Comparison of ENCODE assay signal across 29 cellular contexts in the genomic region with DNA sequence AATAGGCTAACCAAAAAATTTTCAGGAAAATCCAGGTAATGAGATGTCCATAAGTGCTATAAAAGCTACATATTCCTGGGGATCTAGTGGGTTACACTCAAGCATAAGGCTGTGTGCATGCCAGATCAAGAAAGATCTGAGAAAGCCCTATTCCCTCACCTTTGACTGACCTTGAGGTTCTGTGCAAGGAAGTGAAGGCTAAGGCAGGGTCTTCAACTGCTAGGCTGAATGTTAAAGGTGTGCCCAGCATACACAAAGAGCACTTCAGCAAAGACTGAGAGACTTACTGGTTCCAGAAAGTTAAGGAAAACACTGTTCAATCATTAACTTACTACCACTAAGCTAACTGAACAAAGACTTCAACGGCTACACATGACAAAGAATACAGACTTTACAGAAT.
"Had no signal": no experiment of that assay in that cellular context is flagged by ENCODE, and none has a peak within 500 bp of the region (broad histone marks: within the 10 kb centered on the region; RNA-seq: fewer than 3 reads in every experiment).

No MANE protein-coding gene starts in this region.

- DNase-seq: naive B cell; naive thymus-derived CD8-positive, alpha-beta T cell; nephron progenitor cell; nucleus accumbens; pancreas; psoas muscle; right cardiac atrium; stimulated activated CD4-positive, alpha-beta T cell treated with anti-CD3 and anti-CD28 coated beads, Interleukin-15, amount 100 ng/mL, for 24 hours; stimulated activated CD4-positive, alpha-beta T cell treated with anti-CD3 and anti-CD28 coated beads, Interleukin-2, amount 100 ng/mL, for 24 hours; stimulated activated CD4-positive, alpha-beta T cell treated with anti-CD3 and anti-CD28 coated beads, Interleukin-2, amount 100 ng/mL, for 48 hours; stimulated activated CD4-positive, alpha-beta T cell treated with anti-CD3 and anti-CD28 coated beads, Interleukin-4, amount 100 ng/mL, for 24 hours; stimulated activated CD8-positive, alpha-beta memory T cell treated with anti-CD3 and anti-CD28 coated beads, Interleukin-4, amount 100 ng/mL, for 48 hours; stimulated activated naive CD4-positive, alpha-beta T cell; stimulated activated naive CD8-positive, alpha-beta T cell treated with anti-CD3 and anti-CD28 coated beads, Interleukin-15, amount 100 ng/mL, for 72 hours; stimulated activated naive CD8-positive, alpha-beta T cell treated with anti-CD3 and anti-CD28 coated beads, Interleukin-15, Interleukin-2, amounts not matched to agents 100 U/mL and 50 U/mL, for 24 hours; substantia nigra; testis; trophoblast cell; upper lobe of left lung had no signal

- H3K9me3 Mint-ChIP-seq: natural killer cell treated with Interleukin-12 subunit alpha and Interleukin-12 subunit beta and Interleukin-15 and Interleukin-18, amount 100 ng/mL, for 72 hours; stimulated activated memory B cell treated with anti-CD40 and anti-IgM and Interleukin-4, amounts not matched to agents 10 μg/mL and 1 μg/mL and 100 μg/mL, for 72 hours; stimulated activated naive CD8-positive, alpha-beta T cell treated with anti-CD3 and anti-CD28 coated beads, Interleukin-15, amount 100 ng/mL, for 72 hours had no signal

- H3K4me1 Mint-ChIP-seq: naive B cell; nephron progenitor cell; neural crest cell; stimulated activated memory B cell treated with anti-CD40 and anti-IgM and Interleukin-4, amounts not matched to agents 10 μg/mL and 1 μg/mL and 100 μg/mL, for 72 hours had no signal

- H3K9me3 ChIP-seq: neutrophil, pancreas, psoas muscle, suprapubic skin, testis, tibial nerve, upper lobe of left lung had no signal

- H3K36me3 Mint-ChIP-seq: naive B cell; natural killer cell treated with Interleukin-12 subunit alpha and Interleukin-12 subunit beta and Interleukin-15 and Interleukin-18, amount 100 ng/mL, for 72 hours; stimulated activated memory B cell treated with anti-CD40 and anti-IgM and Interleukin-4, amounts not matched to agents 10 μg/mL and 1 μg/mL and 100 μg/mL, for 72 hours had no signal

- H3K27ac Mint-ChIP-seq: naive B cell; naive thymus-derived CD8-positive, alpha-beta T cell; natural killer cell treated with Interleukin-12 subunit alpha and Interleukin-12 subunit beta and Interleukin-15 and Interleukin-18, amount 100 ng/mL, for 72 hours; nephron progenitor cell; stimulated activated memory B cell treated with anti-CD40 and anti-IgM and Interleukin-4, amounts not matched to agents 10 μg/mL and 1 μg/mL and 100 μg/mL, for 72 hours; stimulated activated naive CD8-positive, alpha-beta T cell treated with anti-CD3 and anti-CD28 coated beads, Interleukin-15, amount 100 ng/mL, for 72 hours had no signal

- FAIRE-seq: pancreas, urothelium cell line had no signal

- H3K27me3 ChIP-seq: neutrophil, pancreas, suprapubic skin, testis, upper lobe of left lung, vagina had no signal

- H3K27me3 Mint-ChIP-seq: naive thymus-derived CD8-positive, alpha-beta T cell; stimulated activated memory B cell treated with anti-CD40 and anti-IgM and Interleukin-4, amounts not matched to agents 10 μg/mL and 1 μg/mL and 100 μg/mL, for 72 hours; stimulated activated naive CD8-positive, alpha-beta T cell treated with anti-CD3 and anti-CD28 coated beads, Interleukin-15, amount 100 ng/mL, for 72 hours had no signal

- H3K27ac ChIP-seq: neutrophil, pancreas, psoas muscle, skin epidermis, suprapubic skin, testis, tibial nerve, upper lobe of left lung, vagina had no signal

- ATAC-seq: naive thymus-derived CD8-positive, alpha-beta T cell; natural killer cell treated with Interleukin-12 subunit alpha and Interleukin-12 subunit beta and Interleukin-15 and Interleukin-18, amount 100 ng/mL, for 72 hours; pancreas; psoas muscle; right cardiac atrium; sciatic nerve; stimulated activated memory B cell treated with anti-CD40 and anti-IgM and Interleukin-4, amounts not matched to agents 10 μg/mL and 1 μg/mL and 100 μg/mL, for 72 hours; stimulated activated naive CD8-positive, alpha-beta T cell treated with anti-CD3 and anti-CD28 coated beads, Interleukin-15, amount 100 ng/mL, for 72 hours; stimulated activated naive CD8-positive, alpha-beta T cell treated with anti-CD3 and anti-CD28 coated beads, Interleukin-15, Interleukin-2, amounts not matched to agents 100 U/mL and 50 U/mL, for 24 hours had no signal

- H3K4me3 ChIP-seq: pancreas, psoas muscle, skin epidermis, suprapubic skin, testis, tibial nerve, upper lobe of left lung, vagina had no signal

- H3K36me3 ChIP-seq: neutrophil, pancreas, suprapubic skin, tibial nerve, upper lobe of left lung, vagina had no signal

- H3K4me1 ChIP-seq: pancreas, psoas muscle, suprapubic skin, testis, tibial nerve, upper lobe of left lung, vagina had no signal

- H3K4me3 Mint-ChIP-seq: naive B cell; naive thymus-derived CD8-positive, alpha-beta T cell; natural killer cell treated with Interleukin-12 subunit alpha and Interleukin-12 subunit beta and Interleukin-15 and Interleukin-18, amount 100 ng/mL, for 72 hours; nephron progenitor cell; neural crest cell; stimulated activated memory B cell treated with anti-CD40 and anti-IgM and Interleukin-4, amounts not matched to agents 10 μg/mL and 1 μg/mL and 100 μg/mL, for 72 hours; stimulated activated naive CD8-positive, alpha-beta T cell treated with anti-CD3 and anti-CD28 coated beads, Interleukin-15, amount 100 ng/mL, for 72 hours had no signal
